In genomic region chr1:5506634-5507033, GRCh38 we compare ENCODE assay signal across 21 cellular contexts.
"Had no signal": no experiment of that assay in that cellular context is flagged by ENCODE, and none has a peak within 500 bp of the region (broad histone marks: within the 10 kb centered on the region; RNA-seq: fewer than 3 reads in every experiment).

No MANE protein-coding gene starts in this region.

- H3K4me3 ChIP-seq: coronary artery, dorsolateral prefrontal cortex, esophagus muscularis mucosa, gastroesophageal sphincter, heart left ventricle, hepatocyte, left lung, lower lobe of right lung, mucosa of descending colon had no signal

- H3K36me3 Mint-ChIP-seq: immature natural killer cell, mesothelial cell of epicardium, naive B cell had no signal

- ATAC-seq: foreskin keratinocyte, gastroesophageal sphincter, heart left ventricle, left lung, left ventricle myocardium superior, lower lobe of right lung, mucosa of descending colon had no signal

- H3K27me3 ChIP-seq: dorsolateral prefrontal cortex had no signal

- H3K4me1 Mint-ChIP-seq: immature natural killer cell had no signal

- H3K9me3 ChIP-seq: esophagus muscularis mucosa, gastroesophageal sphincter, heart left ventricle, left lung, lower lobe of right lung, mucosa of descending colon had no signal

- H3K4me3 Mint-ChIP-seq: immature natural killer cell, mesothelial cell of epicardium had no signal

- H3K36me3 ChIP-seq: esophagus muscularis mucosa, gastroesophageal sphincter, heart left ventricle, left lung, lower lobe of right lung had no signal

- H3K9me3 Mint-ChIP-seq: immature natural killer cell, mesothelial cell of epicardium, naive B cell had no signal

- H3K27ac Mint-ChIP-seq: immature natural killer cell, mesothelial cell of epicardium had no signal

- DNase-seq: dermis blood vessel endothelial cell; dorsolateral prefrontal cortex; effector CD4-positive, alpha-beta T cell; effector memory CD4-positive, alpha-beta T cell; foreskin keratinocyte; heart left ventricle; hypothalamus; immature natural killer cell; islet precursor cell; left cardiac atrium; left ventricle myocardium superior; lower lobe of right lung; mesenchymal stem cell; mucosa of descending colon; naive B cell had no signal

- H3K27ac ChIP-seq: coronary artery, dorsolateral prefrontal cortex, esophagus muscularis mucosa, foreskin keratinocyte, gastroesophageal sphincter, heart left ventricle, hepatocyte, left lung, lower lobe of right lung had no signal

- H3K4me2 ChIP-seq: hepatocyte had no signal

- H2AFZ ChIP-seq: hepatocyte had no signal

- H3K4me1 ChIP-seq: foreskin keratinocyte, heart left ventricle, left lung, lower lobe of right lung had no signal
